Comparison of ENCODE assay signal across 27 cellular contexts in genomic region chr3:58417075-58417474, GRCh38.
"Had no signal": no experiment of that assay in that cellular context is flagged by ENCODE, and none has a peak within 500 bp of the region (broad histone marks: within the 10 kb centered on the region; RNA-seq: fewer than 3 reads in every experiment).

No MANE protein-coding gene starts in this region.

- H3K9me3 ChIP-seq: esophagus muscularis mucosa, pancreas, right atrium auricular region, spleen, thoracic aorta, uterus had no signal

- H3K36me3 ChIP-seq: right atrium auricular region, thoracic aorta, uterus, WERI-Rb-1 had no signal

- ATAC-seq: activated CD4-positive, CD25-positive, alpha-beta regulatory T cell treated with anti-CD3 and anti-CD28 coated beads, Interleukin-2, amount 50 U/mL, for 24 hours; activated naive CD8-positive, alpha-beta T cell treated with anti-CD3 and anti-CD28 coated beads, Interleukin-2, amount 50 U/mL, for 24 hours; activated T-cell treated with anti-CD3 and anti-CD28 coated beads, Interleukin-2, amount 50 U/mL, for 4 hours; left ventricle myocardium superior; naive thymus-derived CD4-positive, alpha-beta T cell; pancreas; stimulated activated naive CD8-positive, alpha-beta T cell treated with anti-CD3 and anti-CD28 coated beads, Interleukin-15, Interleukin-2, amounts not matched to agents 100 U/mL and 50 U/mL, for 24 hours; T-helper 17 cell had no signal

- H3K27me3 Mint-ChIP-seq: activated naive CD4-positive, alpha-beta T cell treated with anti-CD3 and anti-CD28 coated beads, Interleukin-2, amount 50 U/mL, for 24 hours; activated naive CD8-positive, alpha-beta T cell treated with anti-CD3 and anti-CD28 coated beads, Interleukin-2, amount 50 U/mL, for 24 hours; naive thymus-derived CD4-positive, alpha-beta T cell; T-helper 17 cell; type B pancreatic cell had no signal

- FAIRE-seq: pancreas had no signal

- H3K27ac ChIP-seq: esophagus muscularis mucosa, pancreas, right atrium auricular region, spleen, thoracic aorta, uterus, WERI-Rb-1 had no signal

- H3K4me3 Mint-ChIP-seq: activated naive CD4-positive, alpha-beta T cell treated with anti-CD3 and anti-CD28 coated beads, Interleukin-2, amount 50 U/mL, for 24 hours; activated naive CD8-positive, alpha-beta T cell treated with anti-CD3 and anti-CD28 coated beads, Interleukin-2, amount 50 U/mL, for 24 hours; activated T-cell treated with anti-CD3 and anti-CD28 coated beads, Interleukin-2, amount 50 U/mL, for 4 hours; mesothelial cell of epicardium; naive thymus-derived CD4-positive, alpha-beta T cell; T-helper 17 cell; type B pancreatic cell had no signal

- H3K27me3 ChIP-seq: esophagus muscularis mucosa, pancreas, right atrium auricular region, spleen, uterus had no signal

- H3K4me1 ChIP-seq: pancreas had no signal

- H3K4me3 ChIP-seq: esophagus muscularis mucosa, pancreas, right atrium auricular region, spleen, thoracic aorta, uterus had no signal

- H3K27ac Mint-ChIP-seq: activated naive CD4-positive, alpha-beta T cell treated with anti-CD3 and anti-CD28 coated beads, Interleukin-2, amount 50 U/mL, for 24 hours; activated naive CD8-positive, alpha-beta T cell treated with anti-CD3 and anti-CD28 coated beads, Interleukin-2, amount 50 U/mL, for 24 hours; activated T-helper 2 cell treated with anti-CD3 and anti-CD28 coated beads, Interferon-gamma antibody, Interleukin-2, Interleukin-4, amounts not matched to agents 10 μg/mL and 5 μg/mL and 100 μg/mL, durations not matched to agents 14 hours and 24 hours and 36 hours; mesothelial cell of epicardium; T-helper 17 cell; type B pancreatic cell had no signal

- DNase-seq: activated CD4-positive, alpha-beta T cell treated with anti-CD3 and anti-CD28 coated beads for 48 hours; activated CD4-positive, alpha-beta T cell treated with anti-CD3 and anti-CD28 coated beads, Interleukin-2, amount 50 U/mL, for 48 hours; activated naive CD8-positive, alpha-beta T cell treated with anti-CD3 and anti-CD28 coated beads, Interleukin-2, amount 50 U/mL, for 24 hours; activated T-cell treated with anti-CD3 and anti-CD28 coated beads, Interleukin-2, amount 50 U/mL, for 4 hours; amygdala; caudate nucleus; cortex of kidney; foreskin melanocyte; left ventricle myocardium superior; mammary epithelial cell; naive thymus-derived CD4-positive, alpha-beta T cell; nucleus accumbens; pancreas; spleen; stimulated activated naive CD8-positive, alpha-beta T cell treated with anti-CD3 and anti-CD28 coated beads, Interleukin-15, Interleukin-2, amounts not matched to agents 100 U/mL and 50 U/mL, for 24 hours; T-helper 17 cell; T1000; uterus; WERI-Rb-1 had no signal

- H3K9me3 Mint-ChIP-seq: activated naive CD4-positive, alpha-beta T cell treated with anti-CD3 and anti-CD28 coated beads, Interleukin-2, amount 50 U/mL, for 24 hours; activated naive CD8-positive, alpha-beta T cell treated with anti-CD3 and anti-CD28 coated beads, Interleukin-2, amount 50 U/mL, for 24 hours; activated T-cell treated with anti-CD3 and anti-CD28 coated beads, Interleukin-2, amount 50 U/mL, for 4 hours; activated T-helper 2 cell treated with anti-CD3 and anti-CD28 coated beads, Interferon-gamma antibody, Interleukin-2, Interleukin-4, amounts not matched to agents 10 μg/mL and 5 μg/mL and 100 μg/mL, durations not matched to agents 14 hours and 24 hours and 36 hours; mesothelial cell of epicardium; naive thymus-derived CD4-positive, alpha-beta T cell; type B pancreatic cell had no signal
